In genomic region chr1:66929999-66930822, GRCh38 we compare ENCODE assay signal across 8 cellular contexts. TPM values are rescaled to one million over a fixed set of nuclear protein-coding genes. Genes with fewer than 3 reads are reported as not detected.
DNase-seq lines count a peak whose midpoint lies in the region; ATAC-seq and TF ChIP-seq lines count a peak whose summit lies in the region.

No MANE protein-coding gene starts in this region.

- TF ChIP-seq POLR2A in GM15510 (IDR thresholded peaks at IDR 0.05; ENCODE audit: borderline replicate concordance, extremely low read depth, insufficient read length): peak; percentile 71
- TF ChIP-seq POLR2A in upper lobe of left lung (IDR thresholded peaks at IDR 0.05): peak in 3 of 4 donors; percentile 76 to 92 (median 84)

- peak; percentile 67 for ATAC-seq in HG02840 (IDR thresholded peaks at IDR 0.05; ENCODE audit: low FRiP score, unreplicated experiment)
- peak; percentile 73 to 82 (median 75) for ATAC-seq in T-cell (replicated peaks in 1 of 4)
- ATAC-seq in left cardiac atrium: peak; percentile 88 to 92
- peak; percentile 95 for ATAC-seq in upper lobe of left lung (ENCODE audit: low FRiP score in 2 of 2)

- no peaks in the 10 kb centered on the region for H3K27me3 Mint-ChIP-seq in T-cell

- H3K9me3 ChIP-seq in upper lobe of left lung: no peaks in the 10 kb centered on the region

- peaks cover 64 to 75% (median 66%) of the 10 kb centered on the region in 3 donors for H3K4me1 Mint-ChIP-seq in T-cell

- no peaks in the 10 kb centered on the region for H3K27me3 ChIP-seq in upper lobe of left lung

- H3K36me3 ChIP-seq in upper lobe of left lung: no peaks in the 10 kb centered on the region

- CTCF ChIA-PET in T-cell (lab: Charles Lee): interaction anchor here (0.7 kb wide), 2 partner anchors 11 to 167 kb away, joined by 3 read pairs; no protein-coding TSS in a partner anchor

- DNase-seq in NCI-H1417 treated with DMSO at 0.1 percent for 48 hours (lab: John Stamatoyannopoulos, UW): peak; percentile 47
- DNase-seq in T-cell: peak; percentile 83 to 97 (median 92)
- DNase-seq in amniotic epithelial cell (ENCODE audit: low read depth): peak; percentile 87
- DNase-seq in left cardiac atrium: peak; percentile 95
- peak; percentile 99 for DNase-seq in posterior vena cava (ENCODE audit: low spot score)
- DNase-seq in upper lobe of left lung: peak; percentile 97 to 99

- TF ChIP-seq EP300 in upper lobe of left lung (IDR thresholded peaks at IDR 0.05): peak in 1 of 4 donors; percentile 45

- H3K4me3 Mint-ChIP-seq in T-cell: peak overlapping the region; percentile 81 to 92 (median 87)

- H3K4me1 ChIP-seq in upper lobe of left lung: peaks cover 44 to 57% (median 52%) of the 10 kb centered on the region in 4 donors

- H3K9me3 Mint-ChIP-seq in T-cell: no peaks in the 10 kb centered on the region

- peak overlapping the region; percentile 92 to 95 for H3K27ac Mint-ChIP-seq in T-cell

- H3K4me3 ChIP-seq in upper lobe of left lung: peak overlapping the region; percentile 64 to 89 (median 72)

- peak in 5 of 6 experiments; percentile 52 to 76 (median 59) for TF ChIP-seq CTCF in upper lobe of left lung (IDR thresholded peaks at IDR 0.05)

- peak overlapping the region; percentile 96 to 99 (median 98) for H3K27ac ChIP-seq in upper lobe of left lung

- intact Hi-C loops in left cardiac atrium (cut with DNase I) (loop anchor here in 1 of 2 donors (5.0 kb wide), 1 partner anchor 122 kb away; the partner anchor contains the start of gene SLC35D1), posterior vena cava (cut with DNase I) (no loop called here)

- POLR2A ChIA-PET in T-cell (lab: Charles Lee): interaction anchor here (0.6 to 0.7 kb wide), 6 partner anchors 21 to 1891 kb away, joined by 3 to 7 read pairs (median 3); no protein-coding TSS in a partner anchor

- H3K36me3 Mint-ChIP-seq in T-cell: no peaks in the 10 kb centered on the region

- WGBS in upper lobe of left lung, 2 donors: 0% methylated on average over 42 to 69 of the region's 83 CpGs

RNA-seq across cellular contexts. Expression of gene MIER1, which starts 5.4 kb away (rescaled TPM):
- total RNA-seq in T-cell (10 to 100 TPM; 55.3 to 77.1 (median 58.1) TPM), left cardiac atrium (10 to 100 TPM; 19.9 to 27.5 TPM), posterior vena cava (10 to 100 TPM; 45.7 to 55.4 TPM), upper lobe of left lung (10 to 100 TPM; 16.9 to 56.4 (median 28.5) TPM)

RNA-seq across cellular contexts. Expression of gene DNAI4, which starts 5.6 kb away (rescaled TPM):
- 10 to 100 TPM in 1 of 5 donors, 1 to 10 TPM in 4; 5.6 to 11.7 (median 7.7) TPM for total RNA-seq in T-cell
- total RNA-seq in left cardiac atrium: 10 to 100 TPM; 10.3 to 17.5 TPM
- 10 to 100 TPM; 21.4 to 22.0 TPM for total RNA-seq in posterior vena cava
- total RNA-seq in upper lobe of left lung: 10 to 100 TPM in 3 of 6 donors, 1 to 10 TPM in 3; 7.3 to 32.5 (median 10.3) TPM

Comparison
In these comparisons a context has a peak if more than half of its experiments do, and no peak if none do; other contexts are left out.
1. Peak in every context shown above with its lines: DNase-seq, ATAC-seq, H3K4me3 ChIP-seq and H3K27ac ChIP-seq.
2. DNase-seq: peak in every context shown above with its lines; median percentile 99 in posterior vena cava; 98 in upper lobe of left lung; 95 in left cardiac atrium; 92 in T-cell; 87 in amniotic epithelial cell; 47 in NCI-H1417 treated with DMSO at 0.1 percent for 48 hours.